Comparison of ENCODE assay signal across 28 cellular contexts in the genomic region with DNA sequence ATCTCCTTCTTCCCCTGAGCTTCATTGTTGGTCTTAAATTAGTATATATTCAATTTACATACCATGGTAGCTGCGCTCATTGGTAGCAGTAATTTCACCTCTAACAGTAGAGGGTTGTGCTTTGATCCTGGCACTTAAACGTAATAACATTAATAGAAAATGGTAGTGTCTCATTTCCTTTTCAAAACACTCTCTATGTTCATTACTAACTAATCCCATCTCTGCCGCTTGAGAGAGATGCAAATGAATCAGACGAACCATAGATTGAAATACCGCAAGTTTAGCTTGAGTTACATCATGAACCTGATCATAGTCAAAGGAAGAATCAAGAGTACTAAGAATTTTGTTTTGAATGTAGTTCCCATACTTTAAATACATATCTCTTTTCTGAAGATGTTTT. TPM values are rescaled to one million over a fixed set of nuclear protein-coding genes. Genes with fewer than 3 reads are reported as not detected.
DNase-seq lines count a peak whose midpoint lies in the region; ATAC-seq, FAIRE-seq and TF ChIP-seq lines count a peak whose summit lies in the region.
"Had no signal": no experiment of that assay in that cellular context is flagged by ENCODE, and none has a peak within 500 bp of the region (broad histone marks: within the 10 kb centered on the region; RNA-seq: fewer than 3 reads in every experiment).

No MANE protein-coding gene starts in this region.

- peak; percentile 77 for ATAC-seq in activated CD4-positive, alpha-beta T cell treated with anti-CD3 and anti-CD28 coated beads for 36 hours
- ATAC-seq in HG02870 (IDR thresholded peaks at IDR 0.05; ENCODE audit: unreplicated experiment): peak; percentile 81
- ATAC-seq: esophagus mucosa had no signal

- no peak for TF ChIP-seq POLR2A in GM12892 (IDR thresholded peaks at IDR 0.05; ENCODE audit: low read depth, low read length)

- POLR2A ChIA-PET in activated CD4-positive, alpha-beta T cell treated with anti-CD3 and anti-CD28 coated beads for 36 hours (lab: Charles Lee): interaction anchor here (0.5 to 0.9 kb wide), 3 partner anchors 47 to 783 kb away, joined by 3 to 5 read pairs (median 4); no protein-coding TSS in a partner anchor
- POLR2A ChIA-PET in activated CD4-positive, alpha-beta memory T cell treated with anti-CD3 and anti-CD28 coated beads for 36 hours (lab: Charles Lee): interaction anchor here (0.7 to 2.8 kb wide), 7 partner anchors 13 to 74 kb away, joined by 3 to 16 read pairs (median 4); no protein-coding TSS in a partner anchor

- CTCF ChIA-PET in activated CD4-positive, alpha-beta T cell treated with anti-CD3 and anti-CD28 coated beads for 36 hours (lab: Charles Lee): interaction anchor here (1.1 to 1.7 kb wide), 2 partner anchors 78 to 316 kb away, joined by 3 to 4 read pairs; no protein-coding TSS in a partner anchor
- CTCF ChIA-PET in activated CD4-positive, alpha-beta memory T cell treated with anti-CD3 and anti-CD28 coated beads for 36 hours (lab: Charles Lee): interaction anchor here (0.8 to 1.2 kb wide), 4 partner anchors 19 to 158 kb away, joined by 3 to 6 read pairs (median 4); no protein-coding TSS in a partner anchor

- no peak for DNase-seq in activated CD4-positive, alpha-beta T cell treated with anti-CD3 and anti-CD28 coated beads for 36 hours
- no peak for DNase-seq in activated CD4-positive, alpha-beta T cell treated with anti-CD3 and anti-CD28 coated beads for 48 hours
- DNase-seq in GM12892 (ENCODE audit: insufficient read length) (no peak), NOMO-1 treated with dmso at 0.1 percent for 144 hours (lab: John Stamatoyannopoulos, UW; ENCODE audit: unreplicated experiment) (no peak)
- no peak for DNase-seq in T-helper 2 cell treated with Interferon-gamma antibody and Interleukin-4, amounts not matched to agents 5 μg/mL and 100 μg/mL, for 36 hours (ENCODE audit: low spot score)
- DNase-seq in activated CD4-positive, alpha-beta memory T cell treated with anti-CD3 and anti-CD28 coated beads for 36 hours: no peak
- DNase-seq in activated CD4-positive, alpha-beta T cell treated with anti-CD3 and anti-CD28 coated beads, Interleukin-2, amount 10 ng/mL, durations not matched to agents 24 days and 14 days: no peak
- DNase-seq: 8988T; activated naive CD4-positive, alpha-beta T cell treated with anti-CD3 and anti-CD28 coated beads, Interleukin-2, amount 50 U/mL, for 16 hours; Caco-2; DND-41; gastrocnemius medialis; H9; NCI-H1092; NCI-H2029; NCI-H446; occipital lobe; SK-N-SH; stimulated activated CD4-positive, alpha-beta T cell treated with anti-CD3 and anti-CD28 coated beads, Interleukin-12 subunit alpha, Interleukin-12 subunit beta, amount 100 ng/mL, for 4 hours; stimulated activated CD8-positive, alpha-beta memory T cell treated with anti-CD3 and anti-CD28 coated beads, Interleukin-4, amount 100 ng/mL, for 48 hours; substantia nigra; T-helper 9 cell had no signal

- no peak overlapping the region for H3K4me3 Mint-ChIP-seq in activated CD4-positive, alpha-beta T cell treated with anti-CD3 and anti-CD28 coated beads for 36 hours
- peak overlapping the region; percentile 16 for H3K4me3 Mint-ChIP-seq in T-helper 2 cell treated with Interferon-gamma antibody and Interleukin-4, amounts not matched to agents 5 μg/mL and 100 μg/mL, for 36 hours
- H3K4me3 Mint-ChIP-seq in activated CD4-positive, alpha-beta memory T cell treated with anti-CD3 and anti-CD28 coated beads for 36 hours: no peak overlapping the region
- H3K4me3 Mint-ChIP-seq in activated CD4-positive, alpha-beta T cell treated with anti-CD3 and anti-CD28 coated beads, Interleukin-2, amount 10 ng/mL, durations not matched to agents 24 days and 14 days: no peak overlapping the region
- H3K4me3 Mint-ChIP-seq: B cell, H9 had no signal

- H3K27ac Mint-ChIP-seq in activated CD4-positive, alpha-beta T cell treated with anti-CD3 and anti-CD28 coated beads for 36 hours: no peak overlapping the region
- peak overlapping the region; percentile 33 for H3K27ac Mint-ChIP-seq in T-helper 2 cell treated with Interferon-gamma antibody and Interleukin-4, amounts not matched to agents 5 μg/mL and 100 μg/mL, for 36 hours
- no peak overlapping the region for H3K27ac Mint-ChIP-seq in activated CD4-positive, alpha-beta memory T cell treated with anti-CD3 and anti-CD28 coated beads for 36 hours
- no peak overlapping the region for H3K27ac Mint-ChIP-seq in activated CD4-positive, alpha-beta T cell treated with anti-CD3 and anti-CD28 coated beads, Interleukin-2, amount 10 ng/mL, durations not matched to agents 24 days and 14 days
- H3K27ac Mint-ChIP-seq: B cell, H9 had no signal

- H3K9me3 Mint-ChIP-seq in activated CD4-positive, alpha-beta T cell treated with anti-CD3 and anti-CD28 coated beads for 36 hours (ENCODE audit: low read depth): no peaks in the 10 kb centered on the region
- H3K9me3 Mint-ChIP-seq in T-helper 2 cell treated with Interferon-gamma antibody and Interleukin-4, amounts not matched to agents 5 μg/mL and 100 μg/mL, for 36 hours: no peaks in the 10 kb centered on the region
- no peaks in the 10 kb centered on the region for H3K9me3 Mint-ChIP-seq in activated CD4-positive, alpha-beta memory T cell treated with anti-CD3 and anti-CD28 coated beads for 36 hours
- H3K9me3 Mint-ChIP-seq in activated CD4-positive, alpha-beta T cell treated with anti-CD3 and anti-CD28 coated beads, Interleukin-2, amount 10 ng/mL, durations not matched to agents 24 days and 14 days: peaks cover 3% of the 10 kb centered on the region
- H3K9me3 Mint-ChIP-seq: H9 had no signal

- intact Hi-C loops in activated CD4-positive, alpha-beta T cell treated with anti-CD3 and anti-CD28 coated beads for 36 hours (cut with DNase I, micrococcal nuclease): loop anchor here (1.0 to 2.0 kb wide), 4 partner anchors 19 to 89 kb away; no protein-coding TSS in a partner anchor
- intact Hi-C loops in activated CD4-positive, alpha-beta memory T cell treated with anti-CD3 and anti-CD28 coated beads for 36 hours (cut with micrococcal nuclease): loop anchor here (1.0 to 5.0 kb wide), 5 partner anchors 20 to 525 kb away; partner anchors contain the start of gene HOMER1
- intact Hi-C loops in activated CD4-positive, alpha-beta T cell treated with anti-CD3 and anti-CD28 coated beads, Interleukin-2, amount 10 ng/mL, durations not matched to agents 24 days and 14 days (cut with micrococcal nuclease): loop anchor here (1.0 kb wide), 1 partner anchor 47 kb away; no protein-coding TSS in a partner anchor

- peak; percentile 24 for FAIRE-seq in GM12892 (lab: Jason Lieb, UNC)
- FAIRE-seq: keratinocyte, RCC 7860, urothelium cell line had no signal

- peaks cover 2% of the 10 kb centered on the region for H3K36me3 Mint-ChIP-seq in activated CD4-positive, alpha-beta T cell treated with anti-CD3 and anti-CD28 coated beads for 36 hours (ENCODE audit: low read depth)
- H3K36me3 Mint-ChIP-seq in T-helper 2 cell treated with Interferon-gamma antibody and Interleukin-4, amounts not matched to agents 5 μg/mL and 100 μg/mL, for 36 hours (ENCODE audit: low read depth): no peaks in the 10 kb centered on the region
- no peaks in the 10 kb centered on the region for H3K36me3 Mint-ChIP-seq in activated CD4-positive, alpha-beta memory T cell treated with anti-CD3 and anti-CD28 coated beads for 36 hours
- H3K36me3 Mint-ChIP-seq in activated CD4-positive, alpha-beta T cell treated with anti-CD3 and anti-CD28 coated beads, Interleukin-2, amount 10 ng/mL, durations not matched to agents 24 days and 14 days (ENCODE audit: low read depth): no peaks in the 10 kb centered on the region

- peaks cover 44% of the 10 kb centered on the region for H3K27me3 Mint-ChIP-seq in activated CD4-positive, alpha-beta T cell treated with anti-CD3 and anti-CD28 coated beads for 36 hours
- peaks cover 36% of the 10 kb centered on the region for H3K27me3 Mint-ChIP-seq in T-helper 2 cell treated with Interferon-gamma antibody and Interleukin-4, amounts not matched to agents 5 μg/mL and 100 μg/mL, for 36 hours (ENCODE audit: low read depth)
- H3K27me3 Mint-ChIP-seq in activated CD4-positive, alpha-beta memory T cell treated with anti-CD3 and anti-CD28 coated beads for 36 hours: peaks cover 56% of the 10 kb centered on the region
- H3K27me3 Mint-ChIP-seq in activated CD4-positive, alpha-beta T cell treated with anti-CD3 and anti-CD28 coated beads, Interleukin-2, amount 10 ng/mL, durations not matched to agents 24 days and 14 days: peaks cover 52% of the 10 kb centered on the region

- peaks cover 25% of the 10 kb centered on the region for H3K4me1 Mint-ChIP-seq in activated CD4-positive, alpha-beta T cell treated with anti-CD3 and anti-CD28 coated beads for 36 hours
- peaks cover 26% of the 10 kb centered on the region for H3K4me1 Mint-ChIP-seq in T-helper 2 cell treated with Interferon-gamma antibody and Interleukin-4, amounts not matched to agents 5 μg/mL and 100 μg/mL, for 36 hours (ENCODE audit: low read depth)
- H3K4me1 Mint-ChIP-seq in activated CD4-positive, alpha-beta memory T cell treated with anti-CD3 and anti-CD28 coated beads for 36 hours (ENCODE audit: low read depth): peaks cover 37% of the 10 kb centered on the region
- peaks cover 17% of the 10 kb centered on the region for H3K4me1 Mint-ChIP-seq in activated CD4-positive, alpha-beta T cell treated with anti-CD3 and anti-CD28 coated beads, Interleukin-2, amount 10 ng/mL, durations not matched to agents 24 days and 14 days

RNA-seq across cellular contexts. Expression of gene THBS4, which starts 2.2 kb away (rescaled TPM):
- 1 to 10 TPM; 2.1 to 2.3 TPM for total RNA-seq in activated CD4-positive, alpha-beta T cell treated with anti-CD3 and anti-CD28 coated beads for 36 hours
- polyA plus RNA-seq in GM12892 (2012; ENCODE audit: missing spikeins): 0.81 TPM
- 1 to 10 TPM; 1.8 to 2.2 TPM for total RNA-seq in activated CD4-positive, alpha-beta memory T cell treated with anti-CD3 and anti-CD28 coated beads for 36 hours
- 1.3 and 2.1 TPM in 2 replicates for total RNA-seq in activated CD4-positive, alpha-beta T cell treated with anti-CD3 and anti-CD28 coated beads, Interleukin-2, amount 10 ng/mL, durations not matched to agents 24 days and 14 days
- total RNA-seq: Caco-2 had no signal

RNA-seq across cellular contexts. Expression of gene MTX3, which starts 46.3 kb away (rescaled TPM):
- 10 to 100 TPM; 11.9 to 14.3 TPM for total RNA-seq in activated CD4-positive, alpha-beta T cell treated with anti-CD3 and anti-CD28 coated beads for 36 hours
- polyA plus RNA-seq in GM12892 (2012; ENCODE audit: missing spikeins): 8.1 TPM
- total RNA-seq in activated CD4-positive, alpha-beta memory T cell treated with anti-CD3 and anti-CD28 coated beads for 36 hours: 10 to 100 TPM; 13.3 to 16.8 TPM
- total RNA-seq in activated CD4-positive, alpha-beta T cell treated with anti-CD3 and anti-CD28 coated beads, Interleukin-2, amount 10 ng/mL, durations not matched to agents 24 days and 14 days: 26.8 and 27.8 TPM in 2 replicates
